In genomic region chr6:157236040-157236725, GRCh38 we compare ENCODE assay signal across 8 cellular contexts.
A peak's percentile ranks its signal among the peaks of the same experiment; 100 is the strongest.
DNase-seq lines count a peak whose midpoint lies in the region; ATAC-seq and TF ChIP-seq lines count a peak whose summit lies in the region.

No MANE protein-coding gene starts in this region.

- ATAC-seq in GM19395 (IDR thresholded peaks at IDR 0.05; ENCODE audit: unreplicated experiment), result peak; percentile 30
- ATAC-seq in activated T-cell treated with anti-CD3 and anti-CD28 coated beads, Interleukin-2, amount 50 U/mL, for 4 hours, result peak; percentile 58 to 61
- peak; percentile 15 to 53 (median 32) for ATAC-seq in heart right ventricle
- ATAC-seq in gastrocnemius medialis, result peak in 1 of 2 donors; percentile 15

- 5 to 6% methylated on average over 37 to 76 of the region's 76 CpGs for WGBS in heart right ventricle, 2 donors

- H3K36me3 ChIP-seq in heart right ventricle (no peaks in the 10 kb centered on the region), gastrocnemius medialis (no peaks in the 10 kb centered on the region)

- peak overlapping the region; percentile 41 to 64 (median 59) for H3K4me3 ChIP-seq in heart right ventricle
- H3K4me3 ChIP-seq in gastrocnemius medialis, result peak overlapping the region; percentile 57 to 70 (median 61)

- H3K4me3 Mint-ChIP-seq in activated T-cell treated with anti-CD3 and anti-CD28 coated beads, Interleukin-2, amount 50 U/mL, for 4 hours, result peak overlapping the region; percentile 89
- no peak overlapping the region; the same call in 1 of the 2 replicates for H3K4me3 Mint-ChIP-seq in HFFc6

- TF ChIP-seq POLR2A in gastrocnemius medialis (IDR thresholded peaks at IDR 0.05), result no peak

- H3K9me3 Mint-ChIP-seq in activated T-cell treated with anti-CD3 and anti-CD28 coated beads, Interleukin-2, amount 50 U/mL, for 4 hours, result no peaks in the 10 kb centered on the region
- H3K9me3 Mint-ChIP-seq in HFFc6, result no peaks in the 10 kb centered on the region; the same call in 1 of the 2 replicates

- DNase-seq in activated T-cell treated with anti-CD3 and anti-CD28 coated beads, Interleukin-2, amount 50 U/mL, for 4 hours, result no peak
- DNase-seq in heart right ventricle (no peak), gastrocnemius medialis (no peak), HFFc6 (no peak), DMS 273 (lab: John Stamatoyannopoulos, UW; ENCODE audit: unreplicated experiment) (no peak), SIG-M5 treated with dmso at 0.1 percent for 504 hours (lab: John Stamatoyannopoulos, UW; ENCODE audit: unreplicated experiment) (no peak), NCI-H1048 (lab: John Stamatoyannopoulos, UW) (no peak)

- H3K27ac Mint-ChIP-seq in HFFc6, result no peak overlapping the region

- H3K27me3 Mint-ChIP-seq in activated T-cell treated with anti-CD3 and anti-CD28 coated beads, Interleukin-2, amount 50 U/mL, for 4 hours (ENCODE audit: low read depth), result peaks cover 40% of the 10 kb centered on the region
- peaks cover 43% of the 10 kb centered on the region for H3K27me3 Mint-ChIP-seq in HFFc6 (ENCODE audit: insufficient read depth)

- H3K27ac ChIP-seq in heart right ventricle, result peak overlapping the region in 9 of 10 donors; percentile 18 to 65 (median 40)
- H3K27ac ChIP-seq in gastrocnemius medialis, result peak overlapping the region; percentile 8 to 53 (median 49)

- no peak for TF ChIP-seq CTCF in heart right ventricle (IDR thresholded peaks at IDR 0.05)
- no peak for TF ChIP-seq CTCF in gastrocnemius medialis (IDR thresholded peaks at IDR 0.05 in 4 of 5, conservative IDR thresholded peaks at IDR 0.05 in 1 of 5)
- no peak for TF ChIP-seq CTCF in HFFc6 (IDR thresholded peaks at IDR 0.05)

- H3K9me3 ChIP-seq in heart right ventricle (no peaks in the 10 kb centered on the region), gastrocnemius medialis (no peaks in the 10 kb centered on the region)

- H3K4me1 ChIP-seq in heart right ventricle (peaks cover 3 to 43% (median 34%) of the 10 kb centered on the region in 9 donors), gastrocnemius medialis (peaks cover 25 to 31% of the 10 kb centered on the region in 2 donors)

- in situ Hi-C loops in gastrocnemius medialis (cut with MboI; ENCODE audit: low sequenced_read_pairs in 4 of 4), result no loop called here

- H3K27me3 ChIP-seq in heart right ventricle (peaks cover 0 to 37% (median 0%) of the 10 kb centered on the region in 7 donors), gastrocnemius medialis (peaks cover 0 to 15% (median 0%) of the 10 kb centered on the region in 3 donors)

- intact Hi-C loops in heart right ventricle (cut with DNase I), result loop anchor here in 2 of 10 donors (5.0 kb wide), 1 partner anchor 36 kb away; no protein-coding TSS in a partner anchor
- intact Hi-C loops in gastrocnemius medialis (cut with DNase I; ENCODE audit: low total_unique reads), result no loop called here

- H3K4me1 Mint-ChIP-seq in activated T-cell treated with anti-CD3 and anti-CD28 coated beads, Interleukin-2, amount 50 U/mL, for 4 hours (ENCODE audit: low read depth), result peaks cover 23% of the 10 kb centered on the region
- H3K4me1 Mint-ChIP-seq in HFFc6 (ENCODE audit: low read depth), result peaks cover 22% of the 10 kb centered on the region

- H3K36me3 Mint-ChIP-seq in activated T-cell treated with anti-CD3 and anti-CD28 coated beads, Interleukin-2, amount 50 U/mL, for 4 hours (ENCODE audit: insufficient read depth), result no peaks in the 10 kb centered on the region
- no peaks in the 10 kb centered on the region for H3K36me3 Mint-ChIP-seq in HFFc6 (ENCODE audit: low read depth)
